In the genomic region with DNA sequence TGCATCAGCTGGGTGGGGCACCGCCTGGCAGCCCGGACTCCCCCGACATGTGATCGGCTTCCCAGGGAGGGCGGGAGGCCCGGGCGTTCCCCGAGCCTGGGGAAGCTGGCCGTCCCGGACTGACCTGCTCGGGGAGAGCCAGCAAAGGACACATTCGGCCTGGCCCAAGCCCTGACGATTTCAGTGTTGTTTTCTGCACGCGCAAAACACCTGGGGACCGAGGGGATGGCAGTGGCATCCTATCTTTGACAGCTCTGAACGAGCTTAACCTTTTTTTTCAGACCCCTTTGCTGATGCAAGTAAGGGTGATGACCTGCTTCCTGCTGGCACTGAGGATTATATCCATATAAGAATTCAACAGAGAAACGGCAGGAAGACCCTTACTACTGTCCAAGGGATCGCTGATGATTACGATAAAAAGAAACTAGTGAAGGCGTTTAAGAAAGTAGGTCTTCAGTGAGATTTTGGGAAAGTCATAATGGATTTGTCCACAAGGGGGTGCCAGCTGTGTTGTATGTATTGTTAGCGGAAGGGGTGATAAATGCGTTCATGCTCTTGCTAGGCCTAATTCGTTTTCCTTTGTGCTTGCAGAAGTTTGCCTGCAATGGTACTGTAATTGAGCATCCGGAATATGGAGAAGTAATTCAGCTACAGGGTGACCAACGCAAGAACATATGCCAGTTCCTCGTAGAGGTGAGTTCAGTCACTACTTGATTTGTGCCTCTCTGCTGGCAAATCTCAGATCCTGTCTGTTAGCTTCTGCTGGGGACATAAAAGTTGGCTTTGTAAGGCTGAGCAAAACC, we compare ENCODE assay signal across 1 cellular context.
TF ChIP-seq lines count a peak whose summit lies in the region.

No MANE protein-coding gene starts in this region.

TF ChIP-seq in K562, 482 proteins besides CTCF, POLR2A, EP300 and RAD21 (continued from another document and continues in another):
- TF ChIP-seq, protein P1, sequence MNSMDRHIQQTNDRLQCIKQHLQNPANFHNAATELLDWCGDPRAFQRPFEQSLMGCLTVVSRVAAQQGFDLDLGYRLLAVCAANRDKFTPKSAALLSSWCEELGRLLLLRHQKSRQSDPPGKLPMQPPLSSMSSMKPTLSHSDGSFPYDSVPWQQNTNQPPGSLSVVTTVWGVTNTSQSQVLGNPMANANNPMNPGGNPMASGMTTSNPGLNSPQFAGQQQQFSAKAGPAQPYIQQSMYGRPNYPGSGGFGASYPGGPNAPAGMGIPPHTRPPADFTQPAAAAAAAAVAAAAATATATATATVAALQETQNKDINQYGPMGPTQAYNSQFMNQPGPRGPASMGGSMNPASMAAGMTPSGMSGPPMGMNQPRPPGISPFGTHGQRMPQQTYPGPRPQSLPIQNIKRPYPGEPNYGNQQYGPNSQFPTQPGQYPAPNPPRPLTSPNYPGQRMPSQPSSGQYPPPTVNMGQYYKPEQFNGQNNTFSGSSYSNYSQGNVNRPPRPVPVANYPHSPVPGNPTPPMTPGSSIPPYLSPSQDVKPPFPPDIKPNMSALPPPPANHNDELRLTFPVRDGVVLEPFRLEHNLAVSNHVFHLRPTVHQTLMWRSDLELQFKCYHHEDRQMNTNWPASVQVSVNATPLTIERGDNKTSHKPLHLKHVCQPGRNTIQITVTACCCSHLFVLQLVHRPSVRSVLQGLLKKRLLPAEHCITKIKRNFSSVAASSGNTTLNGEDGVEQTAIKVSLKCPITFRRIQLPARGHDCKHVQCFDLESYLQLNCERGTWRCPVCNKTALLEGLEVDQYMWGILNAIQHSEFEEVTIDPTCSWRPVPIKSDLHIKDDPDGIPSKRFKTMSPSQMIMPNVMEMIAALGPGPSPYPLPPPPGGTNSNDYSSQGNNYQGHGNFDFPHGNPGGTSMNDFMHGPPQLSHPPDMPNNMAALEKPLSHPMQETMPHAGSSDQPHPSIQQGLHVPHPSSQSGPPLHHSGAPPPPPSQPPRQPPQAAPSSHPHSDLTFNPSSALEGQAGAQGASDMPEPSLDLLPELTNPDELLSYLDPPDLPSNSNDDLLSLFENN (IDR thresholded peaks at IDR 0.05; ENCODE audit: low read depth in 2 of 2, low read length in 2 of 2) = no peak
- TF ChIP-seq ELF2 (CRISPR knock-in tag; IDR thresholded peaks at IDR 0.05) (0 out of 2 replicates have a peak, but pooled peaks have one; percentile 10), ZNF561 (CRISPR knock-in tag; conservative IDR thresholded peaks at IDR 0.05) (no peak), SRSF3 (IDR thresholded peaks at IDR 0.05; ENCODE audit: insufficient read depth, low read length) (no peak), IRF2 (CRISPR knock-in tag; IDR thresholded peaks at IDR 0.05) (no peak), CEBPG (CRISPR knock-in tag; IDR thresholded peaks at IDR 0.05) (no peak), CEBPG (tag; conservative IDR thresholded peaks at IDR 0.05 in 1 of 2, IDR thresholded peaks at IDR 0.05 in 1 of 2) (peak; percentile 3 to 86), ZNF174 (CRISPR knock-in tag; IDR thresholded peaks at IDR 0.05) (no peak), RBFOX2 (IDR thresholded peaks at IDR 0.05; ENCODE audit: low read depth, low read length) (peak; percentile 69), CREB1 (IDR thresholded peaks at IDR 0.05) (no peak), CREB1 (CRISPR knock-in tag; IDR thresholded peaks at IDR 0.05) (no peak), CEBPB (tag; IDR thresholded peaks at IDR 0.05) (peak; percentile 91), RBBP5 (IDR thresholded peaks at IDR 0.05; ENCODE audit: borderline replicate concordance, insufficient read depth, low read length, poor library complexity, severe bottlenecking) (no peak), NRF1 (conservative IDR thresholded peaks at IDR 0.05 in 1 of 2, IDR thresholded peaks at IDR 0.05 in 1 of 2) (no peak), ZNF830 (CRISPR knock-in tag; IDR thresholded peaks at IDR 0.05) (no peak), SRSF7 (optimal IDR thresholded peaks at IDR 0.05; ENCODE audit: low read depth, low read length) (no peak), ZNF124 (CRISPR knock-in tag; IDR thresholded peaks at IDR 0.05) (no peak), EWSR1 (IDR thresholded peaks at IDR 0.05; ENCODE audit: borderline replicate concordance, low read depth, partially characterized antibody) (no peak), STAT5B (CRISPR knock-in tag; IDR thresholded peaks at IDR 0.05) (no peak), SMAD1 (IDR thresholded peaks at IDR 0.05; ENCODE audit: low read depth, low read length, partially characterized antibody) (no peak), RFX1 (IDR thresholded peaks at IDR 0.05) (no peak), SIN3A (IDR thresholded peaks at IDR 0.05; ENCODE audit: borderline replicate concordance in 2 of 2, control insufficient read depth in 1 of 2, low read depth in 2 of 2, low read length in 2 of 2) (peak; percentile 81 to 85; a peak in 3 of 4 replicates), LARP7 (IDR thresholded peaks at IDR 0.05) (no peak), ESRRB (CRISPR knock-in tag; IDR thresholded peaks at IDR 0.05; ENCODE audit: borderline replicate concordance) (0 out of 2 replicates have a peak, but pooled peaks have one; percentile 8)
- TF ChIP-seq, protein P2, sequence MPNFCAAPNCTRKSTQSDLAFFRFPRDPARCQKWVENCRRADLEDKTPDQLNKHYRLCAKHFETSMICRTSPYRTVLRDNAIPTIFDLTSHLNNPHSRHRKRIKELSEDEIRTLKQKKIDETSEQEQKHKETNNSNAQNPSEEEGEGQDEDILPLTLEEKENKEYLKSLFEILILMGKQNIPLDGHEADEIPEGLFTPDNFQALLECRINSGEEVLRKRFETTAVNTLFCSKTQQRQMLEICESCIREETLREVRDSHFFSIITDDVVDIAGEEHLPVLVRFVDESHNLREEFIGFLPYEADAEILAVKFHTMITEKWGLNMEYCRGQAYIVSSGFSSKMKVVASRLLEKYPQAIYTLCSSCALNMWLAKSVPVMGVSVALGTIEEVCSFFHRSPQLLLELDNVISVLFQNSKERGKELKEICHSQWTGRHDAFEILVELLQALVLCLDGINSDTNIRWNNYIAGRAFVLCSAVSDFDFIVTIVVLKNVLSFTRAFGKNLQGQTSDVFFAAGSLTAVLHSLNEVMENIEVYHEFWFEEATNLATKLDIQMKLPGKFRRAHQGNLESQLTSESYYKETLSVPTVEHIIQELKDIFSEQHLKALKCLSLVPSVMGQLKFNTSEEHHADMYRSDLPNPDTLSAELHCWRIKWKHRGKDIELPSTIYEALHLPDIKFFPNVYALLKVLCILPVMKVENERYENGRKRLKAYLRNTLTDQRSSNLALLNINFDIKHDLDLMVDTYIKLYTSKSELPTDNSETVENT (CRISPR knock-in tag; IDR thresholded peaks at IDR 0.05) = no peak
- TF ChIP-seq, protein P3, sequence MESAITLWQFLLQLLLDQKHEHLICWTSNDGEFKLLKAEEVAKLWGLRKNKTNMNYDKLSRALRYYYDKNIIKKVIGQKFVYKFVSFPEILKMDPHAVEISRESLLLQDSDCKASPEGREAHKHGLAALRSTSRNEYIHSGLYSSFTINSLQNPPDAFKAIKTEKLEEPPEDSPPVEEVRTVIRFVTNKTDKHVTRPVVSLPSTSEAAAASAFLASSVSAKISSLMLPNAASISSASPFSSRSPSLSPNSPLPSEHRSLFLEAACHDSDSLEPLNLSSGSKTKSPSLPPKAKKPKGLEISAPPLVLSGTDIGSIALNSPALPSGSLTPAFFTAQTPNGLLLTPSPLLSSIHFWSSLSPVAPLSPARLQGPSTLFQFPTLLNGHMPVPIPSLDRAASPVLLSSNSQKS (CRISPR knock-in tag; IDR thresholded peaks at IDR 0.05) = no peak
- TF ChIP-seq, protein P4, sequence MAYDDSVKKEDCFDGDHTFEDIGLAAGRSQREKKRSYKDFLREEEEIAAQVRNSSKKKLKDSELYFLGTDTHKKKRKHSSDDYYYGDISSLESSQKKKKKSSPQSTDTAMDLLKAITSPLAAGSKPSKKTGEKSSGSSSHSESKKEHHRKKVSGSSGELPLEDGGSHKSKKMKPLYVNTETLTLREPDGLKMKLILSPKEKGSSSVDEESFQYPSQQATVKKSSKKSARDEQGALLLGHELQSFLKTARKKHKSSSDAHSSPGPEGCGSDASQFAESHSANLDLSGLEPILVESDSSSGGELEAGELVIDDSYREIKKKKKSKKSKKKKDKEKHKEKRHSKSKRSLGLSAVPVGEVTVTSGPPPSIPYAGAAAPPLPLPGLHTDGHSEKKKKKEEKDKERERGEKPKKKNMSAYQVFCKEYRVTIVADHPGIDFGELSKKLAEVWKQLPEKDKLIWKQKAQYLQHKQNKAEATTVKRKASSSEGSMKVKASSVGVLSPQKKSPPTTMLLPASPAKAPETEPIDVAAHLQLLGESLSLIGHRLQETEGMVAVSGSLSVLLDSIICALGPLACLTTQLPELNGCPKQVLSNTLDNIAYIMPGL (CRISPR knock-in tag; IDR thresholded peaks at IDR 0.05) = no peak
- TF ChIP-seq, protein P5, sequence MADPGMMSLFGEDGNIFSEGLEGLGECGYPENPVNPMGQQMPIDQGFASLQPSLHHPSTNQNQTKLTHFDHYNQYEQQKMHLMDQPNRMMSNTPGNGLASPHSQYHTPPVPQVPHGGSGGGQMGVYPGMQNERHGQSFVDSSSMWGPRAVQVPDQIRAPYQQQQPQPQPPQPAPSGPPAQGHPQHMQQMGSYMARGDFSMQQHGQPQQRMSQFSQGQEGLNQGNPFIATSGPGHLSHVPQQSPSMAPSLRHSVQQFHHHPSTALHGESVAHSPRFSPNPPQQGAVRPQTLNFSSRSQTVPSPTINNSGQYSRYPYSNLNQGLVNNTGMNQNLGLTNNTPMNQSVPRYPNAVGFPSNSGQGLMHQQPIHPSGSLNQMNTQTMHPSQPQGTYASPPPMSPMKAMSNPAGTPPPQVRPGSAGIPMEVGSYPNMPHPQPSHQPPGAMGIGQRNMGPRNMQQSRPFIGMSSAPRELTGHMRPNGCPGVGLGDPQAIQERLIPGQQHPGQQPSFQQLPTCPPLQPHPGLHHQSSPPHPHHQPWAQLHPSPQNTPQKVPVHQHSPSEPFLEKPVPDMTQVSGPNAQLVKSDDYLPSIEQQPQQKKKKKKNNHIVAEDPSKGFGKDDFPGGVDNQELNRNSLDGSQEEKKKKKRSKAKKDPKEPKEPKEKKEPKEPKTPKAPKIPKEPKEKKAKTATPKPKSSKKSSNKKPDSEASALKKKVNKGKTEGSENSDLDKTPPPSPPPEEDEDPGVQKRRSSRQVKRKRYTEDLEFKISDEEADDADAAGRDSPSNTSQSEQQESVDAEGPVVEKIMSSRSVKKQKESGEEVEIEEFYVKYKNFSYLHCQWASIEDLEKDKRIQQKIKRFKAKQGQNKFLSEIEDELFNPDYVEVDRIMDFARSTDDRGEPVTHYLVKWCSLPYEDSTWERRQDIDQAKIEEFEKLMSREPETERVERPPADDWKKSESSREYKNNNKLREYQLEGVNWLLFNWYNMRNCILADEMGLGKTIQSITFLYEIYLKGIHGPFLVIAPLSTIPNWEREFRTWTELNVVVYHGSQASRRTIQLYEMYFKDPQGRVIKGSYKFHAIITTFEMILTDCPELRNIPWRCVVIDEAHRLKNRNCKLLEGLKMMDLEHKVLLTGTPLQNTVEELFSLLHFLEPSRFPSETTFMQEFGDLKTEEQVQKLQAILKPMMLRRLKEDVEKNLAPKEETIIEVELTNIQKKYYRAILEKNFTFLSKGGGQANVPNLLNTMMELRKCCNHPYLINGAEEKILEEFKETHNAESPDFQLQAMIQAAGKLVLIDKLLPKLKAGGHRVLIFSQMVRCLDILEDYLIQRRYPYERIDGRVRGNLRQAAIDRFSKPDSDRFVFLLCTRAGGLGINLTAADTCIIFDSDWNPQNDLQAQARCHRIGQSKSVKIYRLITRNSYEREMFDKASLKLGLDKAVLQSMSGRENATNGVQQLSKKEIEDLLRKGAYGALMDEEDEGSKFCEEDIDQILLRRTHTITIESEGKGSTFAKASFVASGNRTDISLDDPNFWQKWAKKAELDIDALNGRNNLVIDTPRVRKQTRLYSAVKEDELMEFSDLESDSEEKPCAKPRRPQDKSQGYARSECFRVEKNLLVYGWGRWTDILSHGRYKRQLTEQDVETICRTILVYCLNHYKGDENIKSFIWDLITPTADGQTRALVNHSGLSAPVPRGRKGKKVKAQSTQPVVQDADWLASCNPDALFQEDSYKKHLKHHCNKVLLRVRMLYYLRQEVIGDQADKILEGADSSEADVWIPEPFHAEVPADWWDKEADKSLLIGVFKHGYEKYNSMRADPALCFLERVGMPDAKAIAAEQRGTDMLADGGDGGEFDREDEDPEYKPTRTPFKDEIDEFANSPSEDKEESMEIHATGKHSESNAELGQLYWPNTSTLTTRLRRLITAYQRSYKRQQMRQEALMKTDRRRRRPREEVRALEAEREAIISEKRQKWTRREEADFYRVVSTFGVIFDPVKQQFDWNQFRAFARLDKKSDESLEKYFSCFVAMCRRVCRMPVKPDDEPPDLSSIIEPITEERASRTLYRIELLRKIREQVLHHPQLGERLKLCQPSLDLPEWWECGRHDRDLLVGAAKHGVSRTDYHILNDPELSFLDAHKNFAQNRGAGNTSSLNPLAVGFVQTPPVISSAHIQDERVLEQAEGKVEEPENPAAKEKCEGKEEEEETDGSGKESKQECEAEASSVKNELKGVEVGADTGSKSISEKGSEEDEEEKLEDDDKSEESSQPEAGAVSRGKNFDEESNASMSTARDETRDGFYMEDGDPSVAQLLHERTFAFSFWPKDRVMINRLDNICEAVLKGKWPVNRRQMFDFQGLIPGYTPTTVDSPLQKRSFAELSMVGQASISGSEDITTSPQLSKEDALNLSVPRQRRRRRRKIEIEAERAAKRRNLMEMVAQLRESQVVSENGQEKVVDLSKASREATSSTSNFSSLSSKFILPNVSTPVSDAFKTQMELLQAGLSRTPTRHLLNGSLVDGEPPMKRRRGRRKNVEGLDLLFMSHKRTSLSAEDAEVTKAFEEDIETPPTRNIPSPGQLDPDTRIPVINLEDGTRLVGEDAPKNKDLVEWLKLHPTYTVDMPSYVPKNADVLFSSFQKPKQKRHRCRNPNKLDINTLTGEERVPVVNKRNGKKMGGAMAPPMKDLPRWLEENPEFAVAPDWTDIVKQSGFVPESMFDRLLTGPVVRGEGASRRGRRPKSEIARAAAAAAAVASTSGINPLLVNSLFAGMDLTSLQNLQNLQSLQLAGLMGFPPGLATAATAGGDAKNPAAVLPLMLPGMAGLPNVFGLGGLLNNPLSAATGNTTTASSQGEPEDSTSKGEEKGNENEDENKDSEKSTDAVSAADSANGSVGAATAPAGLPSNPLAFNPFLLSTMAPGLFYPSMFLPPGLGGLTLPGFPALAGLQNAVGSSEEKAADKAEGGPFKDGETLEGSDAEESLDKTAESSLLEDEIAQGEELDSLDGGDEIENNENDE (IDR thresholded peaks at IDR 0.05; ENCODE audit: low read depth, low read length) = no peak
- TF ChIP-seq, protein P6, sequence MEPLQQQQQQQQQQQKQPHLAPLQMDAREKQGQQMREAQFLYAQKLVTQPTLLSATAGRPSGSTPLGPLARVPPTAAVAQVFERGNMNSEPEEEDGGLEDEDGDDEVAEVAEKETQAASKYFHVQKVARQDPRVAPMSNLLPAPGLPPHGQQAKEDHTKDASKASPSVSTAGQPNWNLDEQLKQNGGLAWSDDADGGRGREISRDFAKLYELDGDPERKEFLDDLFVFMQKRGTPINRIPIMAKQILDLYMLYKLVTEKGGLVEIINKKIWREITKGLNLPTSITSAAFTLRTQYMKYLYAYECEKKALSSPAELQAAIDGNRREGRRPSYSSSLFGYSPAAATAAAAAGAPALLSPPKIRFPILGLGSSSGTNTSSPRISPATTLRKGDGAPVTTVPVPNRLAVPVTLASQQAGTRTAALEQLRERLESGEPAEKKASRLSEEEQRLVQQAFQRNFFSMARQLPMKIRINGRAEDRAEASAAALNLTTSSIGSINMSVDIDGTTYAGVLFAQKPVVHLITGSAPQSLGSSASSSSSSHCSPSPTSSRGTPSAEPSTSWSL (CRISPR knock-in tag; IDR thresholded peaks at IDR 0.05; ENCODE audit: borderline replicate concordance) = no peak
